13 cellular contexts compared by ENCODE assay signal in genomic region chr7:82600601-82601000, GRCh38.
A peak's percentile ranks its signal among the peaks of the same experiment; 100 is the strongest.
DNase-seq lines count a peak whose midpoint lies in the region; ATAC-seq, FAIRE-seq and TF ChIP-seq lines count a peak whose summit lies in the region.
"Had no signal": no experiment of that assay in that cellular context is flagged by ENCODE, and none has a peak within 500 bp of the region (broad histone marks: within the 10 kb centered on the region; RNA-seq: fewer than 3 reads in every experiment).

No MANE protein-coding gene starts in this region.

- H2BK5ac ChIP-seq in H1 (ENCODE audit: low read depth, low read length), result no peak overlapping the region

- no peak overlapping the region for H2AK5ac ChIP-seq in H1 (ENCODE audit: low read depth, low read length)

- H3K23ac ChIP-seq in H1 (ENCODE audit: insufficient read length), result no peak overlapping the region

- H3K9ac ChIP-seq in OCI-LY3 (ENCODE audit: low read length) (no peak overlapping the region), H1 (replicated peaks in 1 of 4; ENCODE audit: extremely low read depth in 1 of 4, low read depth in 3 of 4, low read length in 3 of 4) (no peak overlapping the region)

- H3K4me1 ChIP-seq in OCI-LY3 (ENCODE audit: low read length), result no peaks in the 10 kb centered on the region
- peaks cover 0 to 3% (median 0%) of the 10 kb centered on the region in 4 experiments; a peak in 1 of 7 replicates for H3K4me1 ChIP-seq in H1 (replicated peaks in 1 of 4; ENCODE audit: control insufficient read depth in 3 of 4, insufficient read depth in 4 of 4, low read length in 3 of 4)

- H4K20me1 ChIP-seq in OCI-LY3 (ENCODE audit: insufficient read depth, low read length) (no peaks in the 10 kb centered on the region), H1 (replicated peaks in 1 of 2; ENCODE audit: control insufficient read depth in 1 of 2, insufficient read depth in 2 of 2, low read length in 2 of 2) (no peaks in the 10 kb centered on the region)

- H3K14ac ChIP-seq in H1 (ENCODE audit: insufficient read length), result no peak overlapping the region

- no peak overlapping the region for H2BK15ac ChIP-seq in H1 (ENCODE audit: low read length)

- H3K4me2 ChIP-seq in OCI-LY3 (ENCODE audit: low read length) (no peak overlapping the region), H1 (ENCODE audit: insufficient read depth in 1 of 2, low read depth in 2 of 2, low read length in 2 of 2) (peak overlapping the region in 1 of 2 experiments; percentile 8; a peak in 2 of 4 replicates)

- H3K27me3 ChIP-seq in OCI-LY3 (ENCODE audit: low read depth, low read length) (no peaks in the 10 kb centered on the region), H1 (replicated peaks in 1 of 4; ENCODE audit: control insufficient read depth in 3 of 4, extremely low read depth in 1 of 4, insufficient read depth in 3 of 4, low read length in 3 of 4) (no peaks in the 10 kb centered on the region), H7 (ENCODE audit: control insufficient read depth, insufficient read depth, low read length) (no peaks in the 10 kb centered on the region)
- H3K27me3 ChIP-seq: spleen had no signal

- H3K79me2 ChIP-seq in OCI-LY3 (ENCODE audit: low read length) (no peaks in the 10 kb centered on the region), H1 (ENCODE audit: control insufficient read depth in 1 of 2, insufficient read depth in 2 of 2, low read length in 2 of 2) (no peaks in the 10 kb centered on the region)

- POLR2A ChIA-PET in H1 (lab: Charles Lee; ENCODE audit: partially characterized antibody), result no interaction called here

- no peak overlapping the region for H2BK120ac ChIP-seq in H1 (replicated peaks; ENCODE audit: low read depth, low read length)

- H4K91ac ChIP-seq in H1 (replicated peaks; ENCODE audit: insufficient read length, low read length), result no peak overlapping the region

- no peak overlapping the region for H4K5ac ChIP-seq in H1 (ENCODE audit: insufficient read length, low read depth, low read length)

- H3K56ac ChIP-seq in H1 (replicated peaks; ENCODE audit: insufficient read length, low read depth, low read length), result no peak overlapping the region

- H3K27ac ChIP-seq in OCI-LY3 (ENCODE audit: low read length) (no peak overlapping the region), H1 (ENCODE audit: low read depth, low read length) (no peak overlapping the region)
- H3K27ac ChIP-seq: spleen had no signal

- CTCF ChIA-PET in H1 (lab: Charles Lee; ENCODE audit: partially characterized antibody), result interaction anchor here (0.8 to 1.3 kb wide), 7 partner anchors 11 to 555 kb away, joined by 3 to 4 read pairs (median 3); no protein-coding TSS in a partner anchor

- H3K18ac ChIP-seq in H1 (ENCODE audit: extremely low read depth, low read length), result no peak overlapping the region

- H2BK20ac ChIP-seq in H1 (ENCODE audit: low read length), result no peak overlapping the region

- H3K4ac ChIP-seq in H1 (replicated peaks; ENCODE audit: insufficient read length, low read depth, low read length), result no peak overlapping the region

- H2BK12ac ChIP-seq in H1 (ENCODE audit: low read depth, low read length), result no peak overlapping the region

- TF ChIP-seq POLR2A in H1 (IDR thresholded peaks at IDR 0.05; ENCODE audit: control extremely low read depth in 1 of 2, low read depth in 2 of 2, low read length in 2 of 2), result no peak

- TF ChIP-seq RAD21 in H1 (IDR thresholded peaks at IDR 0.05 in 1 of 2, conservative IDR thresholded peaks at IDR 0.05 in 1 of 2; ENCODE audit: low read depth in 2 of 2, low read length in 2 of 2), result no peak

- no peak overlapping the region for H3K4me3 ChIP-seq in OCI-LY3 (ENCODE audit: low read length)
- no peak overlapping the region for H3K4me3 ChIP-seq in H1 (ENCODE audit: extremely low read depth in 1 of 4, insufficient read depth in 2 of 4, low read depth in 3 of 4, low read length in 4 of 4)
- no peak overlapping the region for H3K4me3 ChIP-seq in H7 (ENCODE audit: insufficient read depth, low read depth, low read length)
- H3K4me3 ChIP-seq: spleen had no signal

- TF ChIP-seq CTCF in OCI-LY3 (IDR thresholded peaks at IDR 0.05; ENCODE audit: low read depth, low read length) (peak; percentile 16; the same call in 1 of the 2 replicates), H1 (IDR thresholded peaks at IDR 0.05; ENCODE audit: control extremely low read depth in 1 of 3, insufficient read depth in 1 of 3, low read depth in 1 of 3, low read length in 3 of 3) (peak in 1 of 3 experiments; percentile 23; a peak in 1 of 4 replicates)

- H3K36me3 ChIP-seq in OCI-LY3 (replicated peaks; ENCODE audit: low read depth, low read length) (no peaks in the 10 kb centered on the region), H1 (ENCODE audit: control insufficient read depth in 2 of 4, insufficient read depth in 4 of 4, low read length in 3 of 4) (no peaks in the 10 kb centered on the region), H7 (replicated peaks; ENCODE audit: control insufficient read depth, insufficient read depth, low read length) (no peaks in the 10 kb centered on the region)
- H3K36me3 ChIP-seq: spleen had no signal

- peak; percentile 34 for DNase-seq in NCI-H82 (lab: John Stamatoyannopoulos, UW)
- no peak for DNase-seq in NCI-H82 treated with DMSO at 0.1 percent for 48 hours (lab: John Stamatoyannopoulos, UW; ENCODE audit: unreplicated experiment)
- no peak for DNase-seq in H1 (ENCODE audit: low read depth in 1 of 2, low spot score in 2 of 2)
- DNase-seq in H7, result no peak
- DNase-seq: aorta, naive B cell, spleen, T-helper 9 cell had no signal

- no peak for TF ChIP-seq EP300 in H1 (IDR thresholded peaks at IDR 0.05; ENCODE audit: borderline replicate concordance in 1 of 2, low read depth in 2 of 2, low read length in 2 of 2)

- H3K79me1 ChIP-seq in H1 (ENCODE audit: low read depth, low read length), result no peaks in the 10 kb centered on the region

- FAIRE-seq in H1 (lab: Jason Lieb, UNC), result peak; percentile 7
- FAIRE-seq: endothelial cell of umbilical vein had no signal

- H2AFZ ChIP-seq in OCI-LY3 (ENCODE audit: low read depth, low read length) (no peak overlapping the region), H1 (ENCODE audit: low read length) (no peak overlapping the region)

- no peaks in the 10 kb centered on the region for H3K23me2 ChIP-seq in H1 (ENCODE audit: low read depth, low read length)

- H3K9me3 ChIP-seq in OCI-LY3 (ENCODE audit: insufficient read depth, low read length), result no peaks in the 10 kb centered on the region
- H3K9me3 ChIP-seq in H1 (ENCODE audit: insufficient read depth in 2 of 2, low read depth in 1 of 2, low read length in 1 of 2), result peaks cover 0 to 3% of the 10 kb centered on the region in 2 experiments; a peak in 1 of 4 replicates
- H3K9me3 ChIP-seq: spleen had no signal

- H4K8ac ChIP-seq in H1 (ENCODE audit: extremely low read depth, insufficient read depth, low read length), result no peak overlapping the region

- WGBS in H1 (ENCODE audit: extremely low coverage in 1 of 2, insufficient coverage in 1 of 2, insufficient read length in 1 of 2, insufficient replicate concordance in 2 of 2, low coverage in 1 of 2, low lambda C conversion rate in 2 of 2, missing lambda C conversion rate in 1 of 2), 2 experiments, result 34% methylated on average over 3 of the region's 3 CpGs; no CpG with 5 or more reads in 1 of the 2 experiments

- ATAC-seq in GM19351 (IDR thresholded peaks at IDR 0.05; ENCODE audit: unreplicated experiment) (no peak), GM19463 (IDR thresholded peaks at IDR 0.05; ENCODE audit: unreplicated experiment) (no peak), GM19035 (IDR thresholded peaks at IDR 0.05; ENCODE audit: unreplicated experiment) (no peak)

TF ChIP-seq in H1, 55 proteins besides CTCF, POLR2A, EP300 and RAD21:
- TF ChIP-seq RBBP5 (IDR thresholded peaks at IDR 0.05; ENCODE audit: borderline replicate concordance, low read depth, low read length), result no peak
- no peak for TF ChIP-seq ZNF274 (IDR thresholded peaks at IDR 0.05; ENCODE audit: borderline replicate concordance, extremely low read depth, low read length)
- no peak for TF ChIP-seq POLR2AphosphoS5 (IDR thresholded peaks at IDR 0.05; ENCODE audit: low read depth, low read length)
- TF ChIP-seq GTF2F1 (IDR thresholded peaks at IDR 0.05; ENCODE audit: borderline replicate concordance, low read depth, low read length), result no peak
- no peak for TF ChIP-seq CREB1 (IDR thresholded peaks at IDR 0.05)
- no peak for TF ChIP-seq TAF1 (IDR thresholded peaks at IDR 0.05; ENCODE audit: low read depth, low read length)
- TF ChIP-seq ASH2L (IDR thresholded peaks at IDR 0.05; ENCODE audit: low read length), result no peak
- TF ChIP-seq EGR1 (IDR thresholded peaks at IDR 0.05; ENCODE audit: borderline replicate concordance, low read depth, low read length), result no peak
- no peak for TF ChIP-seq HDAC6 (IDR thresholded peaks at IDR 0.05; ENCODE audit: low read depth, low read length)
- TF ChIP-seq ATF3 (IDR thresholded peaks at IDR 0.05; ENCODE audit: insufficient read depth, low read depth, low read length), result no peak
- no peak for TF ChIP-seq CHD2 (IDR thresholded peaks at IDR 0.05; ENCODE audit: low read length)
- no peak for TF ChIP-seq CTBP2 (IDR thresholded peaks at IDR 0.05; ENCODE audit: borderline replicate concordance, insufficient read depth, insufficient read length, low read length)
- TF ChIP-seq SP2 (IDR thresholded peaks at IDR 0.05; ENCODE audit: low read length), result no peak
- no peak for TF ChIP-seq GABPA (IDR thresholded peaks at IDR 0.05; ENCODE audit: borderline replicate concordance, insufficient read depth, low read length)
